In genomic region chr10:115949282-115949844, GRCh38 we compare ENCODE assay signal across 1 cellular context.
TF ChIP-seq lines count a peak whose summit lies in the region.

No MANE protein-coding gene starts in this region.

TF ChIP-seq in HepG2, 621 proteins besides CTCF, POLR2A, EP300 and RAD21 (continued from another document):
- TF ChIP-seq RERE (CRISPR knock-in tag; IDR thresholded peaks at IDR 0.05; ENCODE audit: low read depth) = no peak
